20 cellular contexts compared by ENCODE assay signal in the genomic region with DNA sequence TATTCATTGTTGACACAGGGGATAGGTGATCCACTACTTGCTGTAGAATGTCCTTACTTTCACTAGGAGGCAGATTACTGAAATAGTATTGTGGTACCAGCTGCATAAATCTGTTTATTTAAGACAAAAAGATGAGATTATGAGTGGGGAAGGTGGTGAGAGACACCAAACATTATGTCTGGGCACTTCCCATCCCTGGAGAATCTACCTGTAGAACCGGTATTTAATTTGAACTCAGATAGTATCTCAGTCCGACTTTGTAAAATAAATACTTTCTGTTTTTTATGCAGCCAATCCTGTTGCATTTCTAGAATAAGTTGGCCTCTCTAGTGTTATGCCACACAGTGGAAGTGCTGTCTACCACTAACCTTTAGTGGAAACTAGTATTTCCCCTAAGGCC. TPM values are rescaled to one million over a fixed set of nuclear protein-coding genes. Genes with fewer than 3 reads are reported as not detected.
"Had no signal": no experiment of that assay in that cellular context is flagged by ENCODE, and none has a peak within 500 bp of the region (broad histone marks: within the 10 kb centered on the region; RNA-seq: fewer than 3 reads in every experiment).

No MANE protein-coding gene starts in this region.

- H3K4me3 Mint-ChIP-seq: naive B cell, nephron had no signal

- H3K27ac Mint-ChIP-seq: nephron had no signal

- H3K4me1 Mint-ChIP-seq: naive B cell, nephron had no signal

- ATAC-seq: gastrocnemius medialis, sciatic nerve had no signal

- DNase-seq: effector memory CD4-positive, alpha-beta T cell; gastrocnemius medialis; heart right ventricle; hypothalamus; kidney glomerular epithelial cell; mesendoderm; naive B cell; retina; stimulated activated CD4-positive, alpha-beta T cell treated with anti-CD3 and anti-CD28 coated beads, Interleukin-2, amount 100 ng/mL, for 24 hours; stimulated activated CD4-positive, alpha-beta T cell treated with anti-CD3 and anti-CD28 coated beads, Interleukin-4, amount 100 ng/mL, for 4 hours; stimulated activated naive CD4-positive, alpha-beta T cell; stomach; substantia nigra had no signal

- H3K9me3 Mint-ChIP-seq: naive B cell, nephron had no signal

- H3K4me3 ChIP-seq: esophagus muscularis mucosa, gastrocnemius medialis, heart right ventricle, prostate gland, stomach, thoracic aorta had no signal

- H3K27me3 Mint-ChIP-seq: naive B cell had no signal

- H3K27ac ChIP-seq: esophagus muscularis mucosa, gastrocnemius medialis, heart right ventricle, parathyroid adenoma, prostate gland, stomach, thoracic aorta had no signal

RNA-seq across cellular contexts. Expression of gene FANK1, which starts 59.6 kb away (rescaled TPM):
- total RNA-seq: skeletal muscle tissue, thoracic aorta had no signal
